1 cellular context compared by ENCODE assay signal in genomic region chr13:52845766-52846566, GRCh38.
TF ChIP-seq lines count a peak whose summit lies in the region.

No MANE protein-coding gene starts in this region.

TF ChIP-seq in H1, 55 proteins besides CTCF, POLR2A, EP300 and RAD21 (continued from another document):
- TF ChIP-seq YY1 (IDR thresholded peaks at IDR 0.05; ENCODE audit: low read depth, low read length) (0 out of 2 replicates have a peak, but pooled peaks have one; percentile 26), KDM4A (IDR thresholded peaks at IDR 0.05; ENCODE audit: low read depth, low read length, severe bottlenecking) (no peak), CBX8 (IDR thresholded peaks at IDR 0.05; ENCODE audit: borderline replicate concordance, low read depth, low read length) (no peak), CTBP2 (IDR thresholded peaks at IDR 0.05; ENCODE audit: borderline replicate concordance, insufficient read depth, insufficient read length, low read length) (no peak), CHD2 (IDR thresholded peaks at IDR 0.05; ENCODE audit: low read length) (peak; percentile 63; the same call in 1 of the 2 replicates), JUN (IDR thresholded peaks at IDR 0.05; ENCODE audit: low read depth, low read length) (no peak), TEAD4 (IDR thresholded peaks at IDR 0.05; ENCODE audit: low read depth, low read length) (no peak), CEBPB (IDR thresholded peaks at IDR 0.05; ENCODE audit: low read depth, low read length) (no peak), RBBP5 (IDR thresholded peaks at IDR 0.05; ENCODE audit: borderline replicate concordance, low read depth, low read length) (peak; percentile 56; the same call in 1 of the 2 replicates), KDM5A (IDR thresholded peaks at IDR 0.05; ENCODE audit: low read length) (no peak), E2F6 (IDR thresholded peaks at IDR 0.05) (peak; percentile 96), ASH2L (IDR thresholded peaks at IDR 0.05; ENCODE audit: low read length) (peak; percentile 57), CREB1 (IDR thresholded peaks at IDR 0.05) (peak; percentile 5; the same call in 1 of the 2 replicates), BRCA1 (IDR thresholded peaks at IDR 0.05; ENCODE audit: low read depth, low read length) (no peak), HDAC6 (IDR thresholded peaks at IDR 0.05; ENCODE audit: low read depth, low read length) (no peak), SP2 (IDR thresholded peaks at IDR 0.05; ENCODE audit: low read length) (no peak), SUZ12 (IDR thresholded peaks at IDR 0.05; ENCODE audit: low read length) (peak; percentile 42; the same call in 1 of the 2 replicates), GABPA (IDR thresholded peaks at IDR 0.05; ENCODE audit: borderline replicate concordance, insufficient read depth, low read length) (0 out of 2 replicates have a peak, but pooled peaks have one; percentile 16), SP4 (IDR thresholded peaks at IDR 0.05; ENCODE audit: low read length) (no peak), TBP (IDR thresholded peaks at IDR 0.05; ENCODE audit: low read depth, low read length) (no peak), GTF2F1 (IDR thresholded peaks at IDR 0.05; ENCODE audit: borderline replicate concordance, low read depth, low read length) (no peak), ATF3 (IDR thresholded peaks at IDR 0.05; ENCODE audit: insufficient read depth, low read depth, low read length) (no peak), TAF1 (IDR thresholded peaks at IDR 0.05; ENCODE audit: low read depth, low read length) (no peak), EZH2 (IDR thresholded peaks at IDR 0.05; ENCODE audit: low read depth, low read length, severe bottlenecking) (no peak), RFX5 (IDR thresholded peaks at IDR 0.05; ENCODE audit: borderline replicate concordance, low read depth, low read length) (no peak), SIRT6 (IDR thresholded peaks at IDR 0.05; ENCODE audit: low read length) (no peak), RNF2 (IDR thresholded peaks at IDR 0.05; ENCODE audit: borderline replicate concordance, low read depth, low read length, missing control alignments, poor library complexity, severe bottlenecking) (peak; percentile 34), MAFK (IDR thresholded peaks at IDR 0.05; ENCODE audit: low read depth, low read length) (no peak), KDM1A (IDR thresholded peaks at IDR 0.05; ENCODE audit: borderline replicate concordance, low read length) (0 out of 2 replicates have a peak, but pooled peaks have one; percentile 9), BACH1 (IDR thresholded peaks at IDR 0.05; ENCODE audit: low read length) (no peak), NANOG (IDR thresholded peaks at IDR 0.05; ENCODE audit: insufficient read depth, low read depth, low read length, poor library complexity, severe bottlenecking) (no peak), HDAC2 (IDR thresholded peaks at IDR 0.05; ENCODE audit: borderline replicate concordance in 1 of 2, low read depth in 2 of 2, low read length in 2 of 2) (no peak), BCL11A (IDR thresholded peaks at IDR 0.05; ENCODE audit: low read depth in 2 of 2, low read length in 2 of 2) (no peak)
- TF ChIP-seq, protein P1, sequence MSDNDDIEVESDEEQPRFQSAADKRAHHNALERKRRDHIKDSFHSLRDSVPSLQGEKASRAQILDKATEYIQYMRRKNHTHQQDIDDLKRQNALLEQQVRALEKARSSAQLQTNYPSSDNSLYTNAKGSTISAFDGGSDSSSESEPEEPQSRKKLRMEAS (IDR thresholded peaks at IDR 0.05): peak; percentile 98
